2 cellular contexts compared by ENCODE assay signal in the genomic region with DNA sequence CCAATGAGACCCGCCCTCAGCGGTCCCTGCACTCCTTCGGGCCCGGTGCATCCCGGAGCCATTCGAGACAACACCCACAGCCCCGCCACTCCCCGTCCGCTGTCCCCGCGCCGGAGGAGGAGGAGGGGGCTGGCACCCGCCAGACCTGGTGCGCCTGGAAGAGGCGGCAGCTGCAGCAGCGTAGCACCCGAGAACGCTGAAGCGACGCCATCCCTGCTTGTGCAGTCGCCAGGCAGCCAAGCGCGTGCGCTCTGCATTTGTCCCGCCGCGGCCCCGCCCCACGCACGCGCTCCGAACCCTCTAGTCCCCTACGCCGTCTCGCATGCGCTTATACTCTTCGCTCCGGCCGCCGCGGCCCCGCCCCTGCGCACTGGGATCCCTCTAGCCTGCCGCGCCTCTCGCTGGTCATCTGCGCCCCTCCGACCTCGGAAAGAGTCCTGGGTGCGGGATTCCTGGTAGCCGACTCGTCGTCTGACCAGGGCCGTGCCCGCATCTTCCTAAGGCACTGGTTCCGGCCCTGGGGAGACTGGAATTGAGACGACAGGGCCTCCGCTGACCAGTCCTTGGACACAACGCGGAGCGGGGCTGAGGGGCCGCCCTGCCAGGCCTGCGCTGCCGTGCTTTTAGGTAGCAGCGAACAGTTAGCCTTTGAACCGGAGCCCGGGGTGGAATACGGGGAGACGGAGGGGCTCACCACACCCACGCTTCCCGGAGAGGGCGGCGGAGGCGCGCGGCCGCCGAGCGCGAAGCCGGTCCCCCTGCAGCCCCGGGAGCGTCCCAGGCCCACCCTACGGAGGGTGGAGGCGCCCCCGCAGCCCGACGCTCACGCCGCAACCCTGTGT.
A peak's percentile ranks its signal among the peaks of the same experiment; 100 is the strongest.
TF ChIP-seq lines count a peak whose summit lies in the region.

A gene with protein sequence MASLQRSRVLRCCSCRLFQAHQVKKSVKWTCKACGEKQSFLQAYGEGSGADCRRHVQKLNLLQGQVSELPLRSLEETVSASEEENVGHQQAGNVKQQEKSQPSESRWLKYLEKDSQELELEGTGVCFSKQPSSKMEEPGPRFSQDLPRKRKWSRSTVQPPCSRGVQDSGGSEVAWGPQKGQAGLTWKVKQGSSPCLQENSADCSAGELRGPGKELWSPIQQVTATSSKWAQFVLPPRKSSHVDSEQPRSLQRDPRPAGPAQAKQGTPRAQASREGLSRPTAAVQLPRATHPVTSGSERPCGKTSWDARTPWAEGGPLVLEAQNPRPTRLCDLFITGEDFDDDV (minus strand): TSS at position 232 of the 842 bp plus-strand sequence. CDS start 21 bp downstream, at position 211.

TF ChIP-seq in IMR-90, 13 proteins besides CTCF, POLR2A, EP300 and RAD21 (continued from another document):
- peak; percentile 54; the same call in 1 of the 2 replicates for TF ChIP-seq BHLHE40 (IDR thresholded peaks at IDR 0.05; ENCODE audit: low read depth, low read length)
- peak; percentile 98 for TF ChIP-seq MXI1 (IDR thresholded peaks at IDR 0.05; ENCODE audit: borderline replicate concordance, low read depth, low read length)
- no peak for TF ChIP-seq MAFK (IDR thresholded peaks at IDR 0.05; ENCODE audit: low read depth, low read length)

TF ChIP-seq in PFSK-1, 5 proteins besides CTCF, POLR2A, EP300 and RAD21 (continued from another document):
- TF ChIP-seq FOXP2 (optimal IDR thresholded peaks at IDR 0.05; ENCODE audit: borderline replicate concordance, extremely low read depth, extremely low read length, insufficient read depth) (no peak), SIN3A (IDR thresholded peaks at IDR 0.05; ENCODE audit: borderline replicate concordance, insufficient read depth, low read length) (peak; percentile 22; the same call in 1 of the 2 replicates), POLR2AphosphoS5 (IDR thresholded peaks at IDR 0.05; ENCODE audit: low read depth, low read length) (peak; percentile 94)
- TF ChIP-seq, protein P1, sequence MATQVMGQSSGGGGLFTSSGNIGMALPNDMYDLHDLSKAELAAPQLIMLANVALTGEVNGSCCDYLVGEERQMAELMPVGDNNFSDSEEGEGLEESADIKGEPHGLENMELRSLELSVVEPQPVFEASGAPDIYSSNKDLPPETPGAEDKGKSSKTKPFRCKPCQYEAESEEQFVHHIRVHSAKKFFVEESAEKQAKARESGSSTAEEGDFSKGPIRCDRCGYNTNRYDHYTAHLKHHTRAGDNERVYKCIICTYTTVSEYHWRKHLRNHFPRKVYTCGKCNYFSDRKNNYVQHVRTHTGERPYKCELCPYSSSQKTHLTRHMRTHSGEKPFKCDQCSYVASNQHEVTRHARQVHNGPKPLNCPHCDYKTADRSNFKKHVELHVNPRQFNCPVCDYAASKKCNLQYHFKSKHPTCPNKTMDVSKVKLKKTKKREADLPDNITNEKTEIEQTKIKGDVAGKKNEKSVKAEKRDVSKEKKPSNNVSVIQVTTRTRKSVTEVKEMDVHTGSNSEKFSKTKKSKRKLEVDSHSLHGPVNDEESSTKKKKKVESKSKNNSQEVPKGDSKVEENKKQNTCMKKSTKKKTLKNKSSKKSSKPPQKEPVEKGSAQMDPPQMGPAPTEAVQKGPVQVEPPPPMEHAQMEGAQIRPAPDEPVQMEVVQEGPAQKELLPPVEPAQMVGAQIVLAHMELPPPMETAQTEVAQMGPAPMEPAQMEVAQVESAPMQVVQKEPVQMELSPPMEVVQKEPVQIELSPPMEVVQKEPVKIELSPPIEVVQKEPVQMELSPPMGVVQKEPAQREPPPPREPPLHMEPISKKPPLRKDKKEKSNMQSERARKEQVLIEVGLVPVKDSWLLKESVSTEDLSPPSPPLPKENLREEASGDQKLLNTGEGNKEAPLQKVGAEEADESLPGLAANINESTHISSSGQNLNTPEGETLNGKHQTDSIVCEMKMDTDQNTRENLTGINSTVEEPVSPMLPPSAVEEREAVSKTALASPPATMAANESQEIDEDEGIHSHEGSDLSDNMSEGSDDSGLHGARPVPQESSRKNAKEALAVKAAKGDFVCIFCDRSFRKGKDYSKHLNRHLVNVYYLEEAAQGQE (IDR thresholded peaks at IDR 0.05; ENCODE audit: insufficient read depth in 1 of 2, low read depth in 2 of 2, low read length in 2 of 2) = no peak
